ENCODE assay signal across 14 cellular contexts in the genomic region with DNA sequence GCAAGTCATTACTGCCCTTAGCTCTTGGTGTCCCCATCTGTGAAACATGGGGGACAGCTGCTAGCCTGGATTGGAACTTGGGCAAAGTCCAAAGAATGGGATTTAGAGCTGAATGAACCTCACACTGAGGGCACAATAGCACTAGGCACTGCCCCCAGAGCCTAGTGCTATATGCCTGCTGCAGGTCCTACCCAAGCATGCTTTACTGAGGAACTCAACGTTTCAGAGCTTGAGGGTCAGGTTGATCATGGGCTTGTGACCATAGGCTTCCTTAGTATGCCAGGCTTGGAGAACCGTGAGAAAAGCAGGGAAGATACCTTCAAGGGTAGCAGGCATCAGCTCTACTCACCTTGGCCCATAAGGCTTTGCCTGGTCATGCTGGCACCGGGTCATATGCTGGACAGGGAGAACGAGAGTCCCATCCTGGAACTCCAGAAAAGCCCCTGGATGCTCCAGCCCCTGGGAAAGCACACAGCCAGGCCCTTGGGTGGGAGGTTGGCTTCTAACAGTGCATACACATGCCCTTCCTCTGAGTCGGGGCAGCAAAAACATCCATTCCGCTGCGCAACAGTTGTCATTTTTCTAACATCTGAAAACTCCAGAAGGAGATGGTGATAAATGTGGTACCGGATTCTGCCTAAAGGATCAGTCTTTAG. TPM values are rescaled to one million over a fixed set of nuclear protein-coding genes. Genes with fewer than 3 reads are reported as not detected.
DNase-seq lines count a peak whose midpoint lies in the region; ATAC-seq, FAIRE-seq and TF ChIP-seq lines count a peak whose summit lies in the region.
"Had no signal": no experiment of that assay in that cellular context is flagged by ENCODE, and none has a peak within 500 bp of the region (broad histone marks: within the 10 kb centered on the region; RNA-seq: fewer than 3 reads in every experiment).

No MANE protein-coding gene starts in this region.

- FAIRE-seq in astrocyte (lab: Jason Lieb, UNC): no peak
- no peak for FAIRE-seq in pancreas (lab: Jason Lieb, UNC)
- FAIRE-seq: A204.1 had no signal

- no peaks in the 10 kb centered on the region for H3K9me3 Mint-ChIP-seq in activated T-cell treated with anti-CD3 and anti-CD28 coated beads, Interleukin-2, amount 50 U/mL, for 24 hours
- H3K9me3 Mint-ChIP-seq in activated T-cell treated with anti-CD3 and anti-CD28 coated beads, Interleukin-2, amount 50 U/mL, for 4 hours: no peaks in the 10 kb centered on the region
- no peaks in the 10 kb centered on the region for H3K9me3 Mint-ChIP-seq in astrocyte (ENCODE audit: unreplicated experiment)
- H3K9me3 Mint-ChIP-seq: activated naive CD4-positive, alpha-beta T cell treated with anti-CD3 and anti-CD28 coated beads, Interleukin-2, amount 50 U/mL, for 24 hours; mesothelial cell of epicardium had no signal

- H2AFZ ChIP-seq in astrocyte (ENCODE audit: low read depth, low read length): no peak overlapping the region

- H3K27ac ChIP-seq in astrocyte (ENCODE audit: low read depth, low read length) (peak overlapping the region; percentile 42), muscle layer of duodenum (ENCODE audit: low read length) (peak overlapping the region; percentile 39), thymus (ENCODE audit: low read depth) (peak overlapping the region; percentile 44), pancreas (no peak overlapping the region)

- H3K79me2 ChIP-seq in astrocyte (ENCODE audit: insufficient read depth, low read length): no peaks in the 10 kb centered on the region

- peak overlapping the region; percentile 10 for H3K9ac ChIP-seq in astrocyte (ENCODE audit: low read length)

- peak overlapping the region; percentile 57 for H3K27ac Mint-ChIP-seq in activated T-cell treated with anti-CD3 and anti-CD28 coated beads, Interleukin-2, amount 50 U/mL, for 24 hours
- H3K27ac Mint-ChIP-seq in astrocyte (ENCODE audit: unreplicated experiment): no peak overlapping the region
- H3K27ac Mint-ChIP-seq: activated naive CD4-positive, alpha-beta T cell treated with anti-CD3 and anti-CD28 coated beads, Interleukin-2, amount 50 U/mL, for 24 hours had no signal

- 98% methylated on average over 8 of the region's 8 CpGs for WGBS in thymus
- 88 to 91% methylated on average over 8 of the region's 8 CpGs for WGBS in pancreas, 2 donors

- H4K20me1 ChIP-seq in astrocyte (ENCODE audit: insufficient read depth, low read length): peaks cover 90% of the 10 kb centered on the region

- no peak for DNase-seq in activated T-cell treated with anti-CD3 and anti-CD28 coated beads, Interleukin-2, amount 50 U/mL, for 24 hours
- DNase-seq in activated T-cell treated with anti-CD3 and anti-CD28 coated beads, Interleukin-2, amount 50 U/mL, for 4 hours: no peak
- DNase-seq in astrocyte (ENCODE audit: low read depth) (no peak), pancreas (no peak), RKO (ENCODE audit: low spot score) (no peak)
- DNase-seq: esophagus squamous epithelium, MM.1S, NCI-H2081 treated with DMSO at 0.1 percent for 48 hours had no signal

- H3K9me3 ChIP-seq in astrocyte (ENCODE audit: insufficient read depth, low read depth, low read length) (no peaks in the 10 kb centered on the region), muscle layer of duodenum (ENCODE audit: control insufficient read depth in 1 of 2, low read length in 2 of 2) (no peaks in the 10 kb centered on the region), thymus (ENCODE audit: control insufficient read depth) (no peaks in the 10 kb centered on the region), pancreas (no peaks in the 10 kb centered on the region)
- H3K9me3 ChIP-seq: esophagus squamous epithelium had no signal

- H3K27me3 ChIP-seq in astrocyte (ENCODE audit: insufficient read depth, low read length): no peaks in the 10 kb centered on the region
- H3K27me3 ChIP-seq in muscle layer of duodenum (ENCODE audit: low read depth, low read length): no peaks in the 10 kb centered on the region
- H3K27me3 ChIP-seq in thymus (ENCODE audit: control insufficient read depth, insufficient read depth): no peaks in the 10 kb centered on the region
- H3K27me3 ChIP-seq in pancreas: no peaks in the 10 kb centered on the region
- H3K27me3 ChIP-seq: esophagus squamous epithelium had no signal

- H3K4me3 ChIP-seq in astrocyte (ENCODE audit: insufficient read depth, low read depth, low read length) (no peak overlapping the region), muscle layer of duodenum (ENCODE audit: low read depth in 1 of 2, low read length in 2 of 2) (no peak overlapping the region), thymus (ENCODE audit: low read length) (no peak overlapping the region), pancreas (no peak overlapping the region)
- H3K4me3 ChIP-seq: esophagus squamous epithelium had no signal

- peaks cover 12% of the 10 kb centered on the region for H3K4me1 ChIP-seq in astrocyte (ENCODE audit: insufficient read depth, low read length)
- peaks cover 7 to 14% of the 10 kb centered on the region in 2 donors for H3K4me1 ChIP-seq in muscle layer of duodenum (ENCODE audit: control insufficient read depth in 1 of 2, insufficient read depth in 2 of 2, low read length in 2 of 2)
- H3K4me1 ChIP-seq in thymus (ENCODE audit: control insufficient read depth, insufficient read depth, low read length): peaks cover 3% of the 10 kb centered on the region
- H3K4me1 ChIP-seq in pancreas: peaks cover 0 to 8% (median 0%) of the 10 kb centered on the region in 3 donors

- H3K4me2 ChIP-seq in astrocyte (ENCODE audit: low read length): peak overlapping the region; percentile 3

- no peak for ATAC-seq in activated T-cell treated with anti-CD3 and anti-CD28 coated beads, Interleukin-2, amount 50 U/mL, for 4 hours
- no peak for ATAC-seq in pancreas
- ATAC-seq in GM19351 (IDR thresholded peaks at IDR 0.05; ENCODE audit: unreplicated experiment): no peak

- no peak overlapping the region for H3K4me3 Mint-ChIP-seq in activated T-cell treated with anti-CD3 and anti-CD28 coated beads, Interleukin-2, amount 50 U/mL, for 24 hours
- H3K4me3 Mint-ChIP-seq in activated T-cell treated with anti-CD3 and anti-CD28 coated beads, Interleukin-2, amount 50 U/mL, for 4 hours: no peak overlapping the region
- no peak overlapping the region for H3K4me3 Mint-ChIP-seq in astrocyte (ENCODE audit: unreplicated experiment)
- H3K4me3 Mint-ChIP-seq: activated naive CD4-positive, alpha-beta T cell treated with anti-CD3 and anti-CD28 coated beads, Interleukin-2, amount 50 U/mL, for 24 hours; mesothelial cell of epicardium had no signal

- H3K36me3 Mint-ChIP-seq in activated T-cell treated with anti-CD3 and anti-CD28 coated beads, Interleukin-2, amount 50 U/mL, for 24 hours (ENCODE audit: low read depth): peaks cover 95% of the 10 kb centered on the region
- peaks cover 26% of the 10 kb centered on the region for H3K36me3 Mint-ChIP-seq in activated T-cell treated with anti-CD3 and anti-CD28 coated beads, Interleukin-2, amount 50 U/mL, for 4 hours (ENCODE audit: insufficient read depth)
- peaks cover 31% of the 10 kb centered on the region for H3K36me3 Mint-ChIP-seq in astrocyte (ENCODE audit: low read depth, unreplicated experiment)

- TF ChIP-seq CTCF in astrocyte (IDR thresholded peaks at IDR 0.05; ENCODE audit: insufficient read depth, low read depth, low read length) (no peak), pancreas (IDR thresholded peaks at IDR 0.05) (no peak)

- no peaks in the 10 kb centered on the region for H3K4me1 Mint-ChIP-seq in activated T-cell treated with anti-CD3 and anti-CD28 coated beads, Interleukin-2, amount 50 U/mL, for 24 hours (ENCODE audit: low read depth)
- peaks cover 2% of the 10 kb centered on the region for H3K4me1 Mint-ChIP-seq in activated T-cell treated with anti-CD3 and anti-CD28 coated beads, Interleukin-2, amount 50 U/mL, for 4 hours (ENCODE audit: low read depth)
- peaks cover 8% of the 10 kb centered on the region for H3K4me1 Mint-ChIP-seq in astrocyte (ENCODE audit: low read depth, unreplicated experiment)

- no peaks in the 10 kb centered on the region for H3K27me3 Mint-ChIP-seq in activated T-cell treated with anti-CD3 and anti-CD28 coated beads, Interleukin-2, amount 50 U/mL, for 24 hours
- H3K27me3 Mint-ChIP-seq in activated T-cell treated with anti-CD3 and anti-CD28 coated beads, Interleukin-2, amount 50 U/mL, for 4 hours (ENCODE audit: low read depth): no peaks in the 10 kb centered on the region
- H3K27me3 Mint-ChIP-seq in astrocyte (ENCODE audit: low read depth, unreplicated experiment): no peaks in the 10 kb centered on the region
- H3K27me3 Mint-ChIP-seq: activated naive CD4-positive, alpha-beta T cell treated with anti-CD3 and anti-CD28 coated beads, Interleukin-2, amount 50 U/mL, for 24 hours had no signal

- intact Hi-C loops in pancreas (cut with DNase I): no loop called here

- H3K36me3 ChIP-seq in astrocyte (ENCODE audit: insufficient read depth, low read length): peaks cover 11% of the 10 kb centered on the region
- H3K36me3 ChIP-seq in muscle layer of duodenum (ENCODE audit: control insufficient read depth in 1 of 2, insufficient read depth in 2 of 2, low read length in 2 of 2): peaks cover 34 to 53% of the 10 kb centered on the region in 2 donors
- H3K36me3 ChIP-seq in thymus (ENCODE audit: control insufficient read depth, insufficient read depth): peaks cover 87% of the 10 kb centered on the region
- H3K36me3 ChIP-seq in pancreas: peaks cover 0 to 9% (median 0%) of the 10 kb centered on the region in 3 donors

RNA-seq across cellular contexts. Expression of a gene that starts 29.7 kb away (rescaled TPM):
- total RNA-seq in activated T-cell treated with anti-CD3 and anti-CD28 coated beads, Interleukin-2, amount 50 U/mL, for 4 hours: 100 to 1,000 TPM; 128 to 132 (median 130) TPM
- total RNA-seq in astrocyte (122 and 125 TPM in 2 replicates), pancreas (10 to 100 TPM; 19.2 to 52.3 (median 24.9) TPM)
- polyA plus RNA-seq in thymus (48.4 TPM), pancreas (10 to 100 TPM; 14.3 to 27.5 TPM)

Comparison
In these comparisons a context has a peak if more than half of its experiments do, and no peak if none do; other contexts are left out.
1. H3K27ac ChIP-seq: peak in astrocyte (single experiment), muscle layer of duodenum (single experiment) and thymus (single experiment); none in pancreas (0 of 4).